Comparison of ENCODE assay signal across 2 cellular contexts in the genomic region with DNA sequence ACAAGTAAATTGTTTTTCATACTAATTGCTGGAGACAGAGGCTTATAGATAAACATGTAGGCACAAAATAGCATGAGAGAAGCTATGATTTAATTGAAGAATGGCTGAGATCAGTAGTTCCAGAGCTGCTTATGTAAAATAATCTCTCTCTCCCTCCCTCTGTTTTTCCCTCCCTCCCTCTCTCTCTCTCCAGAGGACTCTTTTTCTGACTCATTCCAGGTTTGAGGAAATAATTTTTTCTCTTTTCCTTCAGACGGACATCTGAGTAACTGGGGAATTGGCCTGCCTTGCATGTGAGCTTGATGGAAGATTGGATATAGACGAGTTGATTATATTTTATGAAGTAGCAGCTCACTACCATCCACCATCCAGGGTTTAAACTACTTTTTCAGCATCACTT.
TF ChIP-seq lines count a peak whose summit lies in the region.

No MANE protein-coding gene starts in this region.

TF ChIP-seq in SK-N-SH, 30 proteins besides CTCF, POLR2A, EP300 and RAD21 (continued from another document):
- TF ChIP-seq, protein P1, sequence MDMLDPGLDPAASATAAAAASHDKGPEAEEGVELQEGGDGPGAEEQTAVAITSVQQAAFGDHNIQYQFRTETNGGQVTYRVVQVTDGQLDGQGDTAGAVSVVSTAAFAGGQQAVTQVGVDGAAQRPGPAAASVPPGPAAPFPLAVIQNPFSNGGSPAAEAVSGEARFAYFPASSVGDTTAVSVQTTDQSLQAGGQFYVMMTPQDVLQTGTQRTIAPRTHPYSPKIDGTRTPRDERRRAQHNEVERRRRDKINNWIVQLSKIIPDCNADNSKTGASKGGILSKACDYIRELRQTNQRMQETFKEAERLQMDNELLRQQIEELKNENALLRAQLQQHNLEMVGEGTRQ (IDR thresholded peaks at IDR 0.05; ENCODE audit: borderline replicate concordance, low read depth, low read length) = no peak
- TF ChIP-seq ELF1 (IDR thresholded peaks at IDR 0.05) (no peak), NFIC (IDR thresholded peaks at IDR 0.05; ENCODE audit: borderline replicate concordance) (no peak)

TF ChIP-seq in SK-N-SH treated with all-trans-retinoic acid at 6 μM for 48 hours, 23 proteins besides CTCF, POLR2A, EP300 and RAD21:
- TF ChIP-seq, protein P2, sequence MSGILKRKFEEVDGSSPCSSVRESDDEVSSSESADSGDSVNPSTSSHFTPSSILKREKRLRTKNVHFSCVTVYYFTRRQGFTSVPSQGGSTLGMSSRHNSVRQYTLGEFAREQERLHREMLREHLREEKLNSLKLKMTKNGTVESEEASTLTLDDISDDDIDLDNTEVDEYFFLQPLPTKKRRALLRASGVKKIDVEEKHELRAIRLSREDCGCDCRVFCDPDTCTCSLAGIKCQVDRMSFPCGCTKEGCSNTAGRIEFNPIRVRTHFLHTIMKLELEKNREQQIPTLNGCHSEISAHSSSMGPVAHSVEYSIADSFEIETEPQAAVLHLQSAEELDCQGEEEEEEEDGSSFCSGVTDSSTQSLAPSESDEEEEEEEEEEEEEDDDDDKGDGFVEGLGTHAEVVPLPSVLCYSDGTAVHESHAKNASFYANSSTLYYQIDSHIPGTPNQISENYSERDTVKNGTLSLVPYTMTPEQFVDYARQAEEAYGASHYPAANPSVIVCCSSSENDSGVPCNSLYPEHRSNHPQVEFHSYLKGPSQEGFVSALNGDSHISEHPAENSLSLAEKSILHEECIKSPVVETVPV (CRISPR knock-in tag; IDR thresholded peaks at IDR 0.05) = no peak
- TF ChIP-seq ZNF8 (CRISPR knock-in tag; IDR thresholded peaks at IDR 0.05) (no peak), OSR1 (CRISPR knock-in tag; IDR thresholded peaks at IDR 0.05) (no peak), PPARA (CRISPR knock-in tag; IDR thresholded peaks at IDR 0.05; ENCODE audit: borderline replicate concordance) (no peak)
- TF ChIP-seq, protein P3, sequence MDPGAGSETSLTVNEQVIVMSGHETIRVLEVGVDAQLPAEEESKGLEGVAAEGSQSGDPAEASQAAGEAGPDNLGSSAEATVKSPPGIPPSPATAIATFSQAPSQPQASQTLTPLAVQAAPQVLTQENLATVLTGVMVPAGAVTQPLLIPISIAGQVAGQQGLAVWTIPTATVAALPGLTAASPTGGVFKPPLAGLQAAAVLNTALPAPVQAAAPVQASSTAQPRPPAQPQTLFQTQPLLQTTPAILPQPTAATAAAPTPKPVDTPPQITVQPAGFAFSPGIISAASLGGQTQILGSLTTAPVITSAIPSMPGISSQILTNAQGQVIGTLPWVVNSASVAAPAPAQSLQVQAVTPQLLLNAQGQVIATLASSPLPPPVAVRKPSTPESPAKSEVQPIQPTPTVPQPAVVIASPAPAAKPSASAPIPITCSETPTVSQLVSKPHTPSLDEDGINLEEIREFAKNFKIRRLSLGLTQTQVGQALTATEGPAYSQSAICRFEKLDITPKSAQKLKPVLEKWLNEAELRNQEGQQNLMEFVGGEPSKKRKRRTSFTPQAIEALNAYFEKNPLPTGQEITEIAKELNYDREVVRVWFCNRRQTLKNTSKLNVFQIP (CRISPR knock-in tag; IDR thresholded peaks at IDR 0.05; ENCODE audit: borderline replicate concordance, low read depth) = no peak
- TF ChIP-seq, protein P4, sequence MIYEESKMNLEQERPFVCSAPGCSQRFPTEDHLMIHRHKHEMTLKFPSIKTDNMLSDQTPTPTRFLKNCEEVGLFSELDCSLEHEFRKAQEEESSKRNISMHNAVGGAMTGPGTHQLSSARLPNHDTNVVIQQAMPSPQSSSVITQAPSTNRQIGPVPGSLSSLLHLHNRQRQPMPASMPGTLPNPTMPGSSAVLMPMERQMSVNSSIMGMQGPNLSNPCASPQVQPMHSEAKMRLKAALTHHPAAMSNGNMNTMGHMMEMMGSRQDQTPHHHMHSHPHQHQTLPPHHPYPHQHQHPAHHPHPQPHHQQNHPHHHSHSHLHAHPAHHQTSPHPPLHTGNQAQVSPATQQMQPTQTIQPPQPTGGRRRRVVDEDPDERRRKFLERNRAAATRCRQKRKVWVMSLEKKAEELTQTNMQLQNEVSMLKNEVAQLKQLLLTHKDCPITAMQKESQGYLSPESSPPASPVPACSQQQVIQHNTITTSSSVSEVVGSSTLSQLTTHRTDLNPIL (CRISPR knock-in tag; IDR thresholded peaks at IDR 0.05; ENCODE audit: low read depth) = no peak
